Comparison of ENCODE assay signal across 8 cellular contexts in the genomic region with DNA sequence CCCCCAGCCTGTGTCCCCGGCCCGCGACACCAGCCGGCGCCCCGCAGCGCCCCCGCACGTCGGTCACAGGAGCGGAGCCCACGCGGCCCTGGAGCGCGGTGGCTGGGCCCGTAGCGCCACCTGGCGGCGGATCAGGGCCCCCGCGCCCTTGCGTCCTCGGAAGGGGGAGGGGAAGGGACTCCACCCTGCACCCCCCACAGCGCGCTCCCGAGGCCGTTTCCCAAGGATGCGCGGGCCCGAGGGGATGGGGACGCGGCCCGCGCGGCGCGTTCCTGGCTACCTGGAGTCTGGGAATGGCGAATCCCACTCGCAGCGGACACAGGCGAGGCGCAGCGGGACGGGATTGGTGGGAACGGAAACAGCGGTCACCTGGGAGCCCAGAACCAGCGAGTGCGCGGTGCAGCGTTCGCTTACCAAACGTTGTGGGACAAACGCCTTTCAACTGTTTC. TPM values are rescaled to one million over a fixed set of nuclear protein-coding genes. Genes with fewer than 3 reads are reported as not detected.
DNase-seq lines count a peak whose midpoint lies in the region; ATAC-seq and TF ChIP-seq lines count a peak whose summit lies in the region.

No MANE protein-coding gene starts in this region.

- H2AFZ ChIP-seq in SU-DHL-6 (ENCODE audit: low read depth, low read length, severe bottlenecking), result no peak overlapping the region

- peak; percentile 82 for ATAC-seq in GM21576 (IDR thresholded peaks at IDR 0.05; ENCODE audit: unreplicated experiment)
- peak; percentile 94 to 95 for ATAC-seq in right cardiac atrium
- ATAC-seq in aorta (ENCODE audit: low FRiP score), result peak; percentile 86

- H3K27me3 ChIP-seq in SU-DHL-6 (ENCODE audit: low read length), result no peaks in the 10 kb centered on the region
- peaks cover 25% of the 10 kb centered on the region for H3K27me3 ChIP-seq in adipocyte (replicated peaks; ENCODE audit: control insufficient read depth, insufficient read depth, low read length)
- H3K27me3 ChIP-seq in right cardiac atrium (ENCODE audit: control insufficient read depth, insufficient read depth), result no peaks in the 10 kb centered on the region
- peaks cover 0 to 5% of the 10 kb centered on the region in 2 donors for H3K27me3 ChIP-seq in aorta (ENCODE audit: control insufficient read depth in 1 of 2, insufficient read depth in 2 of 2, low read length in 1 of 2)

- H3K9ac ChIP-seq in SU-DHL-6 (ENCODE audit: low read length) (no peak overlapping the region), adipocyte (ENCODE audit: low read length) (no peak overlapping the region)

- 1% methylated on average over 53 of the region's 53 CpGs for WGBS in right cardiac atrium
- WGBS in aorta, 2 donors, result 1% methylated on average over 34 to 53 of the region's 53 CpGs

- no peaks in the 10 kb centered on the region for H3K9me3 ChIP-seq in SU-DHL-6 (ENCODE audit: insufficient read depth, low read length)
- peaks cover 3% of the 10 kb centered on the region for H3K9me3 ChIP-seq in adipocyte (ENCODE audit: control insufficient read depth, low read length)
- H3K9me3 ChIP-seq in right cardiac atrium (ENCODE audit: control insufficient read depth, low read length), result no peaks in the 10 kb centered on the region
- peaks cover 3% of the 10 kb centered on the region for H3K9me3 ChIP-seq in aorta (ENCODE audit: control insufficient read depth, low read length)

- H3K4me2 ChIP-seq in SU-DHL-6 (ENCODE audit: low read depth, low read length, poor library complexity, severe bottlenecking), result peak overlapping the region; percentile 34

- H4K20me1 ChIP-seq in SU-DHL-6 (ENCODE audit: low read depth, low read length), result no peaks in the 10 kb centered on the region

- H3K36me3 ChIP-seq in SU-DHL-6 (ENCODE audit: low read length), result no peaks in the 10 kb centered on the region
- H3K36me3 ChIP-seq in adipocyte (ENCODE audit: control insufficient read depth, insufficient read depth, low read length, severe bottlenecking), result no peaks in the 10 kb centered on the region
- no peaks in the 10 kb centered on the region for H3K36me3 ChIP-seq in aorta (ENCODE audit: control insufficient read depth in 1 of 2, insufficient read depth in 2 of 2, low read length in 1 of 2)

- H3F3A ChIP-seq in SU-DHL-6 (ENCODE audit: insufficient read depth), result no peaks in the 10 kb centered on the region; the same call in 1 of the 2 replicates

- peak overlapping the region; percentile 73 for H3K4me3 ChIP-seq in Jurkat, Clone E6-1 (ENCODE audit: low read length)
- H3K4me3 ChIP-seq in SU-DHL-6 (ENCODE audit: insufficient read depth, low read length, poor library complexity, severe bottlenecking) (no peak overlapping the region), adipocyte (ENCODE audit: low read length) (peak overlapping the region; percentile 80), right cardiac atrium (ENCODE audit: low read length) (peak overlapping the region; percentile 12), aorta (ENCODE audit: low read length in 2 of 2) (no peak overlapping the region)

- H3K79me2 ChIP-seq in SU-DHL-6 (ENCODE audit: insufficient read depth, low read length), result no peaks in the 10 kb centered on the region

- peaks cover 10% of the 10 kb centered on the region for H3K4me1 ChIP-seq in adipocyte (ENCODE audit: control insufficient read depth, insufficient read depth, low read length)
- no peaks in the 10 kb centered on the region for H3K4me1 ChIP-seq in right cardiac atrium (ENCODE audit: control insufficient read depth, insufficient read depth, low read length)
- H3K4me1 ChIP-seq in aorta (ENCODE audit: control insufficient read depth in 1 of 2, insufficient read depth in 2 of 2, low read length in 2 of 2), result no peaks in the 10 kb centered on the region

- H3K27ac ChIP-seq in SU-DHL-6 (ENCODE audit: low read depth, low read length), result no peak overlapping the region
- H3K27ac ChIP-seq in right cardiac atrium (ENCODE audit: low read length), result no peak overlapping the region
- no peak overlapping the region for H3K27ac ChIP-seq in aorta (ENCODE audit: low read depth in 1 of 2, low read length in 2 of 2)

- intact Hi-C loops in right cardiac atrium (cut with DNase I), result no loop called here
- intact Hi-C loops in aorta (cut with DNase I), result no loop called here

- no peaks in the 10 kb centered on the region for H3K9me2 ChIP-seq in SU-DHL-6 (replicated peaks; ENCODE audit: insufficient read depth, low read length)

- peak; percentile 45 for DNase-seq in DMS79 treated with DMSO at 0.1 percent for 48 hours (lab: John Stamatoyannopoulos, UW)
- peak; percentile 73 for DNase-seq in Jurkat, Clone E6-1 (ENCODE audit: low read depth, low spot score)
- DNase-seq in adipocyte (ENCODE audit: low read depth), result peak; percentile 79
- peak; percentile 39 to 82 (median 73) for DNase-seq in right cardiac atrium
- DNase-seq in renal cortical epithelial cell (ENCODE audit: low read depth), result peak; percentile 7
- DNase-seq in aorta, result peak; percentile 62 to 85

- peak; percentile 51 for TF ChIP-seq CTCF in SU-DHL-6 (IDR thresholded peaks at IDR 0.05; ENCODE audit: insufficient read depth, low read length, poor library complexity, severe bottlenecking)

RNA-seq across cellular contexts. Expression of gene MKI67, which starts 23.8 kb away (rescaled TPM):
- polyA plus RNA-seq in Jurkat, Clone E6-1 (2012; ENCODE audit: insufficient read depth, insufficient read length), result 52.6 TPM
- total RNA-seq in right cardiac atrium (1 to 10 TPM in 2 of 4 donors, under 1 TPM in 2; 0.11 to 4.9 (median 1.8) TPM), renal cortical epithelial cell (0.75 and 5.2 TPM in 2 replicates), aorta (1 to 10 TPM; 1.2 to 4.2 TPM)
- polyA plus RNA-seq in right cardiac atrium (0.05 TPM), aorta (under 1 TPM; 0.03 to 0.50 TPM)

Comparison
In these comparisons a context has a peak if more than half of its experiments do, and no peak if none do; other contexts are left out.
1. DNase-seq: peak in every context shown above with its lines; median percentile 79 in adipocyte; 74 in aorta; 73 in Jurkat, Clone E6-1; 73 in right cardiac atrium; 45 in DMS79 treated with DMSO at 0.1 percent for 48 hours; 7 in renal cortical epithelial cell.
2. H3K4me3 ChIP-seq: peak in Jurkat, Clone E6-1 (single experiment), adipocyte (single experiment) and right cardiac atrium (single experiment); none in SU-DHL-6 (single experiment) and aorta (0 of 2).
3. Peak in every context shown above with its lines, with median percentiles within 50 percentile points of each other: ATAC-seq.